Comparison of ENCODE assay signal across 22 cellular contexts in genomic region chr4:74042681-74043080, GRCh38. TPM values are rescaled to one million over a fixed set of nuclear protein-coding genes. Genes with fewer than 3 reads are reported as not detected.
DNase-seq lines count a peak whose midpoint lies in the region; ATAC-seq, FAIRE-seq and TF ChIP-seq lines count a peak whose summit lies in the region.
"Had no signal": no experiment of that assay in that cellular context is flagged by ENCODE, and none has a peak within 500 bp of the region (broad histone marks: within the 10 kb centered on the region; RNA-seq: fewer than 3 reads in every experiment).

No MANE protein-coding gene starts in this region.

- intact Hi-C loops in CD14-positive monocyte (cut with micrococcal nuclease) = no loop called here
- intact Hi-C loops in HCT116 (cut with micrococcal nuclease) = no loop called here

- H3K4me1 Mint-ChIP-seq in CD14-positive monocyte = peaks cover 34% of the 10 kb centered on the region

- H3K27me3 ChIP-seq in HCT116 (ENCODE audit: insufficient read depth, low read length) = no peaks in the 10 kb centered on the region
- H3K27me3 ChIP-seq: SJSA1 had no signal

- TF ChIP-seq RAD21 in HCT116 (IDR thresholded peaks at IDR 0.05; ENCODE audit: low read depth) = peak; percentile 54

- no peaks in the 10 kb centered on the region for H3K36me3 ChIP-seq in HCT116 (ENCODE audit: control insufficient read depth in 1 of 2, insufficient read depth in 2 of 2, low read length in 2 of 2)
- H3K36me3 ChIP-seq: esophagus muscularis mucosa, SJSA1 had no signal

- CTCF ChIA-PET in HCT116 (lab: Charles Lee) = interaction anchor here (1.2 kb wide), 2 partner anchors 57 to 92 kb away, joined by 5 to 11 read pairs; partner anchors contain the start of gene CXCL2

- H3K4me2 ChIP-seq in HCT116 (ENCODE audit: low read length) = no peak overlapping the region

- H3K9me2 ChIP-seq in HCT116 (ENCODE audit: insufficient read depth) = no peaks in the 10 kb centered on the region

- no TSS peak for BruUV-seq in HCT116 (replicated peaks; lab: Mats Ljungman, UMichigan)

- peaks cover 0 to 8% (median 2%) of the 10 kb centered on the region in 7 donors for H3K9me3 Mint-ChIP-seq in CD14-positive monocyte
- H3K9me3 Mint-ChIP-seq: activated naive CD4-positive, alpha-beta T cell treated with anti-CD3 and anti-CD28 coated beads, Interleukin-2, amount 10 ng/mL, durations not matched to agents 7 days and 5 days had no signal

- peak overlapping the region in 4 of 7 donors; percentile 83 to 91 (median 89) for H3K27ac Mint-ChIP-seq in CD14-positive monocyte
- H3K27ac Mint-ChIP-seq: activated naive CD4-positive, alpha-beta T cell treated with anti-CD3 and anti-CD28 coated beads, Interleukin-2, amount 10 ng/mL, durations not matched to agents 7 days and 5 days had no signal

- peaks cover 6 to 24% (median 23%) of the 10 kb centered on the region in 3 donors for H3K27me3 Mint-ChIP-seq in CD14-positive monocyte (ENCODE audit: low read depth in 3 of 3)

- peak; percentile 74 for FAIRE-seq in islet of Langerhans (lab: Jason Lieb, UNC)
- FAIRE-seq: HTR-8/SVneo had no signal

- no peak overlapping the region for H3K9ac ChIP-seq in HCT116 (ENCODE audit: low read length)

- H3K9me3 ChIP-seq in HCT116 (ENCODE audit: control insufficient read depth in 1 of 2, insufficient read depth in 1 of 2, low read depth in 1 of 2, low read length in 2 of 2) = no peaks in the 10 kb centered on the region
- H3K9me3 ChIP-seq: SJSA1 had no signal

- POLR2A ChIA-PET in HCT116 (lab: Charles Lee) = no interaction called here

- H3K4me3 ChIP-seq in HCT116 (replicated peaks in 1 of 2; ENCODE audit: low read depth in 1 of 2, low read length in 2 of 2) = no peak overlapping the region
- H3K4me3 ChIP-seq: esophagus muscularis mucosa, SJSA1 had no signal

- no peak for TF ChIP-seq POLR2A in HCT116 (IDR thresholded peaks at IDR 0.05; ENCODE audit: borderline replicate concordance, extremely low read depth, insufficient read depth, insufficient read length)

- H3K27ac ChIP-seq in HCT116 (ENCODE audit: low read depth, low read length) = no peak overlapping the region
- H3K27ac ChIP-seq: esophagus muscularis mucosa, SJSA1 had no signal

- no peaks in the 10 kb centered on the region for H3K79me2 ChIP-seq in HCT116 (ENCODE audit: insufficient read depth, low read length)

- peak overlapping the region; percentile 67 for H2AFZ ChIP-seq in HCT116 (ENCODE audit: low read depth, low read length, poor library complexity, severe bottlenecking)

- no peaks in the 10 kb centered on the region for H4K20me1 ChIP-seq in HCT116 (ENCODE audit: insufficient read depth)

- peaks cover 0 to under 1% of the 10 kb centered on the region in 2 donors for H3K36me3 Mint-ChIP-seq in CD14-positive monocyte
- H3K36me3 Mint-ChIP-seq: activated naive CD4-positive, alpha-beta T cell treated with anti-CD3 and anti-CD28 coated beads, Interleukin-2, amount 10 ng/mL, durations not matched to agents 7 days and 5 days had no signal

- DNase-seq in CD14-positive monocyte (ENCODE audit: low spot score) (no peak), HCT116 (ENCODE audit: low read depth, low spot score) (no peak), RPMI8226 (peak; percentile 89), NCI-H146 (lab: John Stamatoyannopoulos, UW) (no peak), GM03348 (ENCODE audit: low spot score) (no peak), GM20000 (ENCODE audit: low spot score) (no peak), medulla oblongata (ENCODE audit: extremely low spot score) (no peak)
- DNase-seq: activated CD4-positive, alpha-beta T cell treated with anti-CD3 and anti-CD28 coated beads for 48 hours; activated naive CD4-positive, alpha-beta T cell treated with anti-CD3 and anti-CD28 coated beads, Interleukin-2, amount 10 ng/mL, durations not matched to agents 7 days and 5 days; dermis blood vessel endothelial cell; HFFc6; islet precursor cell; midbrain; nucleus accumbens; stimulated activated CD4-positive, alpha-beta T cell treated with anti-CD3 and anti-CD28 coated beads, Interleukin-2, amount 100 ng/mL, for 24 hours; substantia nigra; T1000 had no signal

- RAD21 ChIA-PET in HCT116 (lab: Charles Lee; ENCODE audit: low non-redundant PET in 1 of 2, low total read pairs in 2 of 2, uncharacterized antibody in 2 of 2, unreplicated experiment in 2 of 2) = interaction anchor here in 1 of 2 experiments (0.6 kb wide), 1 partner anchor 524 kb away, joined by 3 read pairs; no protein-coding TSS in a partner anchor

- no peak for ATAC-seq in HCT116
- ATAC-seq: sciatic nerve had no signal

- peaks cover 0 to 17% of the 10 kb centered on the region in 2 experiments; a peak in 2 of 4 replicates for H3K4me1 ChIP-seq in HCT116 (ENCODE audit: control insufficient read depth in 1 of 2, insufficient read depth in 2 of 2, low read length in 2 of 2)

- no peak overlapping the region for H3K4me3 Mint-ChIP-seq in CD14-positive monocyte
- H3K4me3 Mint-ChIP-seq: activated naive CD4-positive, alpha-beta T cell treated with anti-CD3 and anti-CD28 coated beads, Interleukin-2, amount 10 ng/mL, durations not matched to agents 7 days and 5 days; HFFc6 had no signal

- no peak for TF ChIP-seq CTCF in CD14-positive monocyte (IDR thresholded peaks at IDR 0.05)
- TF ChIP-seq CTCF in HCT116 (IDR thresholded peaks at IDR 0.05 in 2 of 3, conservative IDR thresholded peaks at IDR 0.05 in 1 of 3; ENCODE audit: borderline replicate concordance in 1 of 3, insufficient read depth in 1 of 3, low read depth in 2 of 3, low read length in 2 of 3) = peak; percentile 18 to 26 (median 21); a peak in 3 of 6 replicates
- no peak for TF ChIP-seq CTCF in GM20000 (IDR thresholded peaks at IDR 0.05; ENCODE audit: extremely low read depth, missing control alignments)

TF ChIP-seq in HCT116, 20 proteins besides CTCF, POLR2A, EP300 and RAD21:
- TF ChIP-seq ZNF274 (IDR thresholded peaks at IDR 0.05; ENCODE audit: low read depth, low read length) = no peak
- peak; percentile 42; the same call in 1 of the 2 replicates for TF ChIP-seq CBX3 (IDR thresholded peaks at IDR 0.05; ENCODE audit: low read depth)

RNA-seq across cellular contexts. Expression of gene CXCL3, which starts 4.2 kb away (rescaled TPM):
- polyA plus RNA-seq in CD14-positive monocyte = 1 to 10 TPM; 2.5 to 4.4 TPM
- 1.9 TPM for total RNA-seq in HCT116 (2021; ENCODE audit: unreplicated experiment)
- polyA plus RNA-seq in HCT116 (2012) = 1.7 and 1.9 TPM in 2 replicates

RNA-seq across cellular contexts. Expression of gene CXCL5, which starts 44.2 kb away (rescaled TPM):
- polyA plus RNA-seq in CD14-positive monocyte = under 1 TPM in 1 of 2 donors, not detected in 1; 0.15 TPM
- total RNA-seq in HCT116 (2021; ENCODE audit: unreplicated experiment) = not detected
- not detected in 2 replicates for polyA plus RNA-seq in HCT116 (2012)
- total RNA-seq: SJSA1 had no signal

RNA-seq across cellular contexts. Expression of gene PPBP, which starts 54.7 kb away (rescaled TPM):
- 10 to 100 TPM; 16.3 to 63.1 TPM for polyA plus RNA-seq in CD14-positive monocyte
- not detected for total RNA-seq in HCT116 (2021; ENCODE audit: unreplicated experiment)
- polyA plus RNA-seq in HCT116 (2012) = not detected in 2 replicates
- total RNA-seq: dermis blood vessel endothelial cell, HFFc6, SJSA1 had no signal

RNA-seq across cellular contexts. Expression of gene CXCL2, which starts 56.3 kb away (rescaled TPM):
- 10 to 100 TPM; 13.9 to 18.5 TPM for polyA plus RNA-seq in CD14-positive monocyte
- total RNA-seq in HCT116 (2021; ENCODE audit: unreplicated experiment) = 1.8 TPM
- polyA plus RNA-seq in HCT116 (2012) = 3.1 and 5.9 TPM in 2 replicates

Comparison
In these comparisons a context has a peak if more than half of its experiments do, and no peak if none do; other contexts are left out.
1. CTCF ChIP-seq: peak in HCT116 (3 of 3); none in CD14-positive monocyte (single experiment) and GM20000 (single experiment).